ENCODE assay signal across 21 cellular contexts in genomic region chr12:124326899-124327298, GRCh38. TPM values are rescaled to one million over a fixed set of nuclear protein-coding genes. Genes with fewer than 3 reads are reported as not detected.
DNase-seq lines count a peak whose midpoint lies in the region; ATAC-seq and TF ChIP-seq lines count a peak whose summit lies in the region.
"Had no signal": no experiment of that assay in that cellular context is flagged by ENCODE, and none has a peak within 500 bp of the region (broad histone marks: within the 10 kb centered on the region; RNA-seq: fewer than 3 reads in every experiment).

No MANE protein-coding gene starts in this region.

- ATAC-seq in sciatic nerve, result peak; percentile 3
- no peak for ATAC-seq in activated CD8-positive, alpha-beta T cell treated with anti-CD3 and anti-CD28 coated beads for 36 hours
- ATAC-seq in stimulated activated effector memory CD8-positive, alpha-beta T cell treated with anti-CD3 and anti-CD28 coated beads, Interleukin-12 subunit alpha, Interleukin-12 subunit beta, amount 100 ng/mL, for 72 hours, result no peak
- ATAC-seq: effector memory CD8-positive, alpha-beta T cell; HCT116; stimulated activated naive B cell treated with anti-CD40 and anti-IgM and Interleukin-4, amounts not matched to agents 10 μg/mL and 1 μg/mL and 100 μg/mL, for 72 hours had no signal

- no peak overlapping the region for H3K27ac Mint-ChIP-seq in activated CD8-positive, alpha-beta T cell treated with anti-CD3 and anti-CD28 coated beads for 36 hours
- H3K27ac Mint-ChIP-seq in stimulated activated effector memory CD8-positive, alpha-beta T cell treated with anti-CD3 and anti-CD28 coated beads, Interleukin-12 subunit alpha, Interleukin-12 subunit beta, amount 100 ng/mL, for 72 hours, result no peak overlapping the region
- H3K27ac Mint-ChIP-seq: activated naive CD8-positive, alpha-beta T cell; progenitor cell of endocrine pancreas; stimulated activated naive B cell treated with anti-CD40 and anti-IgM and Interleukin-4, amounts not matched to agents 10 μg/mL and 1 μg/mL and 100 μg/mL, for 72 hours had no signal

- intact Hi-C loops in ascending aorta (cut with DNase I) (no loop called here), sciatic nerve (cut with DNase I) (loop anchor here (5.0 kb wide), 1 partner anchor 440 kb away; no protein-coding TSS in a partner anchor), uterus (cut with DNase I; ENCODE audit: low total_unique reads) (no loop called here)
- intact Hi-C loops in activated CD8-positive, alpha-beta T cell treated with anti-CD3 and anti-CD28 coated beads for 36 hours (cut with micrococcal nuclease), result no loop called here

- POLR2A ChIA-PET in activated CD8-positive, alpha-beta T cell treated with anti-CD3 and anti-CD28 coated beads for 36 hours (lab: Charles Lee), result no interaction called here

- CTCF ChIA-PET in activated CD8-positive, alpha-beta T cell treated with anti-CD3 and anti-CD28 coated beads for 36 hours (lab: Charles Lee), result no interaction called here

- peaks cover 14% of the 10 kb centered on the region for H3K9me3 Mint-ChIP-seq in activated CD8-positive, alpha-beta T cell treated with anti-CD3 and anti-CD28 coated beads for 36 hours
- H3K9me3 Mint-ChIP-seq in stimulated activated effector memory CD8-positive, alpha-beta T cell treated with anti-CD3 and anti-CD28 coated beads, Interleukin-12 subunit alpha, Interleukin-12 subunit beta, amount 100 ng/mL, for 72 hours, result no peaks in the 10 kb centered on the region
- H3K9me3 Mint-ChIP-seq: effector memory CD8-positive, alpha-beta T cell had no signal

- peak overlapping the region; percentile 44 to 77 for H3K27ac ChIP-seq in ascending aorta
- peak overlapping the region; percentile 71 for H3K27ac ChIP-seq in cardiac muscle cell
- H3K27ac ChIP-seq in uterus, result peak overlapping the region; percentile 65 to 70
- H3K27ac ChIP-seq: HL-60, VCaP had no signal

- TF ChIP-seq POLR2A in uterus (IDR thresholded peaks at IDR 0.05), result no peak

- H3K27me3 Mint-ChIP-seq in activated CD8-positive, alpha-beta T cell treated with anti-CD3 and anti-CD28 coated beads for 36 hours, result no peaks in the 10 kb centered on the region
- H3K27me3 Mint-ChIP-seq: activated naive CD8-positive, alpha-beta T cell; effector memory CD8-positive, alpha-beta T cell; progenitor cell of endocrine pancreas; stimulated activated naive B cell treated with anti-CD40 and anti-IgM and Interleukin-4, amounts not matched to agents 10 μg/mL and 1 μg/mL and 100 μg/mL, for 72 hours had no signal

- TF ChIP-seq CTCF in ascending aorta (IDR thresholded peaks at IDR 0.05), result no peak
- TF ChIP-seq CTCF in cardiac muscle cell (IDR thresholded peaks at IDR 0.05; ENCODE audit: low read depth, low read length), result no peak
- TF ChIP-seq CTCF in uterus (IDR thresholded peaks at IDR 0.05), result no peak
- no peak for TF ChIP-seq CTCF in activated CD8-positive, alpha-beta T cell treated with anti-CD3 and anti-CD28 coated beads for 36 hours (IDR thresholded peaks at IDR 0.05)

- H3K27me3 ChIP-seq in ascending aorta, result no peaks in the 10 kb centered on the region
- H3K27me3 ChIP-seq in cardiac muscle cell, result no peaks in the 10 kb centered on the region
- no peaks in the 10 kb centered on the region for H3K27me3 ChIP-seq in uterus

- no peaks in the 10 kb centered on the region for H3K4me1 Mint-ChIP-seq in activated CD8-positive, alpha-beta T cell treated with anti-CD3 and anti-CD28 coated beads for 36 hours (ENCODE audit: low read depth)
- H3K4me1 Mint-ChIP-seq in stimulated activated effector memory CD8-positive, alpha-beta T cell treated with anti-CD3 and anti-CD28 coated beads, Interleukin-12 subunit alpha, Interleukin-12 subunit beta, amount 100 ng/mL, for 72 hours, result no peaks in the 10 kb centered on the region
- H3K4me1 Mint-ChIP-seq: stimulated activated naive B cell treated with anti-CD40 and anti-IgM and Interleukin-4, amounts not matched to agents 10 μg/mL and 1 μg/mL and 100 μg/mL, for 72 hours had no signal

- no peak overlapping the region for H3K4me3 Mint-ChIP-seq in activated CD8-positive, alpha-beta T cell treated with anti-CD3 and anti-CD28 coated beads for 36 hours
- H3K4me3 Mint-ChIP-seq in stimulated activated effector memory CD8-positive, alpha-beta T cell treated with anti-CD3 and anti-CD28 coated beads, Interleukin-12 subunit alpha, Interleukin-12 subunit beta, amount 100 ng/mL, for 72 hours, result no peak overlapping the region
- H3K4me3 Mint-ChIP-seq: activated naive CD8-positive, alpha-beta T cell; effector memory CD8-positive, alpha-beta T cell; stimulated activated naive B cell treated with anti-CD40 and anti-IgM and Interleukin-4, amounts not matched to agents 10 μg/mL and 1 μg/mL and 100 μg/mL, for 72 hours had no signal

- H3K36me3 Mint-ChIP-seq in activated CD8-positive, alpha-beta T cell treated with anti-CD3 and anti-CD28 coated beads for 36 hours (ENCODE audit: low read depth), result peaks cover 25% of the 10 kb centered on the region
- peaks cover 61% of the 10 kb centered on the region for H3K36me3 Mint-ChIP-seq in stimulated activated effector memory CD8-positive, alpha-beta T cell treated with anti-CD3 and anti-CD28 coated beads, Interleukin-12 subunit alpha, Interleukin-12 subunit beta, amount 100 ng/mL, for 72 hours

- DNase-seq in ascending aorta (ENCODE audit: low spot score in 2 of 2) (no peak), cardiac muscle cell (ENCODE audit: low read depth in 1 of 2, low spot score in 1 of 2) (no peak), sciatic nerve (ENCODE audit: low spot score) (no peak), uterus (peak in 1 of 2 donors; percentile 50), LoVo (ENCODE audit: low spot score) (no peak)
- DNase-seq in activated CD8-positive, alpha-beta T cell treated with anti-CD3 and anti-CD28 coated beads for 36 hours, result no peak
- DNase-seq in stimulated activated effector memory CD8-positive, alpha-beta T cell treated with anti-CD3 and anti-CD28 coated beads, Interleukin-12 subunit alpha, Interleukin-12 subunit beta, amount 100 ng/mL, for 72 hours (ENCODE audit: low spot score in 2 of 2), result no peak
- DNase-seq: AML-193; effector memory CD8-positive, alpha-beta T cell; hypothalamus; mesendoderm; NCI-H1694 treated with DMSO at 0.1 percent for 48 hours; NCI-H510A; SHP77; stimulated activated naive B cell treated with anti-CD40 and anti-IgM and Interleukin-4, amounts not matched to agents 10 μg/mL and 1 μg/mL and 100 μg/mL, for 72 hours had no signal

- H3K36me3 ChIP-seq in ascending aorta (peaks cover 63 to 67% of the 10 kb centered on the region in 2 donors), cardiac muscle cell (peaks cover 21% of the 10 kb centered on the region), uterus (no peaks in the 10 kb centered on the region)

- H3K9me3 ChIP-seq in ascending aorta (peaks cover 9 to 10% of the 10 kb centered on the region in 2 donors), cardiac muscle cell (ENCODE audit: low read depth) (no peaks in the 10 kb centered on the region), uterus (peaks cover 0 to 8% of the 10 kb centered on the region in 2 donors)

- H3K4me1 ChIP-seq in ascending aorta (peaks cover 0 to 21% of the 10 kb centered on the region in 2 donors), cardiac muscle cell (ENCODE audit: low read depth) (peaks cover 6% of the 10 kb centered on the region), uterus (no peaks in the 10 kb centered on the region)

- H3K4me3 ChIP-seq in ascending aorta (peak overlapping the region in 1 of 2 donors; percentile 14), cardiac muscle cell (no peak overlapping the region), uterus (no peak overlapping the region)

RNA-seq across cellular contexts. Expression of gene RFLNA, which starts 32.0 kb away (rescaled TPM):
- not detected for total RNA-seq in ascending aorta
- 4.5 and 5.7 TPM in 2 replicates for total RNA-seq in cardiac muscle cell
- polyA plus RNA-seq in cardiac muscle cell, result 1.8 and 4.7 TPM in 2 replicates
- 28.1 TPM for total RNA-seq in sciatic nerve
- total RNA-seq in uterus, result 10 to 100 TPM in 1 of 4 donors, 1 to 10 TPM in 1, not detected in 2; 3.9 to 13.7 TPM
- not detected for total RNA-seq in activated CD8-positive, alpha-beta T cell treated with anti-CD3 and anti-CD28 coated beads for 36 hours
- total RNA-seq: T-helper 1 cell treated with Interleukin-12 subunit alpha and Interleukin-12 subunit beta and Interleukin-4 antibody, amounts not matched to agents 30 ng/mL and 1 ng/mL, for 36 hours had no signal
